In the genomic region with DNA sequence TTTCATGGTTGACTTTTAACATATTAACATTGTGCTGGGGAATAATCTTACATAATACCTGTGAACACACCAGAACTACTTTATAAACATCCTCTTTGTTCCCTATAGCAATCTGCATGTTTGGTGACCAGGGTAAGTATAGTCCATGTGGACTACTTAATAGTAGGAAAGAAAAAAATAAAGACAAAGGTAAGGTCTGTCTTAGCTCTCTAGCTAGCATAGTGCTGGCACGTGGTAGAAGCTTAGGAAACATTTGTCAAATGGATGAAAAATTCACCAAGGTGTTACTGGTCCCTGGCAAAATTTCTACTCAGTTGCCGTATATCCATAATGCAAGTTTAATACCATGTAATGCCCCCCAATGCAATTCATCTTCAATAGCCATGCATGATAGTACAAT, we compare ENCODE assay signal across 15 cellular contexts.
DNase-seq lines count a peak whose midpoint lies in the region; ATAC-seq and TF ChIP-seq lines count a peak whose summit lies in the region.
"Had no signal": no experiment of that assay in that cellular context is flagged by ENCODE, and none has a peak within 500 bp of the region (broad histone marks: within the 10 kb centered on the region; RNA-seq: fewer than 3 reads in every experiment).

No MANE protein-coding gene starts in this region.

- DNase-seq in SK-N-SH (no peak), PC-9 (no peak), spleen (no peak), activated gamma-delta T cell (lab: John Stamatoyannopoulos, UW) (no peak), body of pancreas (no peak)
- no peak for DNase-seq in activated effector memory CD4-positive, alpha-beta T cell treated with Interleukin-2 at 50 U/mL for 16 hours
- DNase-seq: CD4-positive, CD25-positive, alpha-beta regulatory T cell; DMS79 treated with DMSO at 0.1 percent for 48 hours; NCI-H1092 treated with DMSO at 0.1 percent for 48 hours; NCI-H1694; NCI-H446 treated with DMSO at 0.1 percent for 48 hours; NCI-H748 treated with DMSO at 0.1 percent for 48 hours; SHP77 treated with DMSO at 0.1 percent for 48 hours had no signal

- H3K4me3 ChIP-seq in SK-N-SH (ENCODE audit: low read depth in 2 of 2, low read length in 1 of 2) (no peak overlapping the region), PC-9 (no peak overlapping the region), spleen (peak overlapping the region in 1 of 8 donors; percentile 8), body of pancreas (no peak overlapping the region)

- no TSS peak for BruUV-seq in PC-9 (replicated peaks; lab: Mats Ljungman, UMichigan)

- no peak for TF ChIP-seq CTCF in SK-N-SH (IDR thresholded peaks at IDR 0.05)
- no peak for TF ChIP-seq CTCF in PC-9 (conservative IDR thresholded peaks at IDR 0.05)
- no peak for TF ChIP-seq CTCF in spleen (IDR thresholded peaks at IDR 0.05 in 8 of 11, conservative IDR thresholded peaks at IDR 0.05 in 3 of 11)
- no peak for TF ChIP-seq CTCF in body of pancreas (IDR thresholded peaks at IDR 0.05)

- TF ChIP-seq EP300 in SK-N-SH (IDR thresholded peaks at IDR 0.05; ENCODE audit: borderline replicate concordance in 1 of 2, low read depth in 1 of 2, low read length in 1 of 2): no peak

- peak overlapping the region in 1 of 2 experiments; percentile 75; a peak in 1 of 4 replicates for H3K27ac ChIP-seq in SK-N-SH (ENCODE audit: low read depth in 2 of 2, low read length in 1 of 2)
- peak overlapping the region; percentile 92 for H3K27ac ChIP-seq in PC-9
- H3K27ac ChIP-seq in spleen: peak overlapping the region in 6 of 8 donors; percentile 43 to 81 (median 64)
- H3K27ac ChIP-seq in body of pancreas: no peak overlapping the region

- TF ChIP-seq RAD21 in SK-N-SH (IDR thresholded peaks at IDR 0.05; ENCODE audit: low read length): no peak

- H3K79me2 ChIP-seq in SK-N-SH (ENCODE audit: insufficient read depth): no peaks in the 10 kb centered on the region
- H3K79me2 ChIP-seq in PC-9 (ENCODE audit: low read depth): no peaks in the 10 kb centered on the region

- H3K9me3 ChIP-seq in SK-N-SH: no peaks in the 10 kb centered on the region
- no peaks in the 10 kb centered on the region for H3K9me3 ChIP-seq in PC-9 (ENCODE audit: insufficient read depth, low read depth)
- H3K9me3 ChIP-seq in spleen: no peaks in the 10 kb centered on the region
- H3K9me3 ChIP-seq in body of pancreas: no peaks in the 10 kb centered on the region

- H3K36me3 ChIP-seq in SK-N-SH (replicated peaks in 1 of 2; ENCODE audit: control insufficient read depth in 1 of 2, insufficient read depth in 2 of 2, low read length in 1 of 2): no peaks in the 10 kb centered on the region
- no peaks in the 10 kb centered on the region for H3K36me3 ChIP-seq in PC-9 (ENCODE audit: low read depth)
- no peaks in the 10 kb centered on the region for H3K36me3 ChIP-seq in spleen
- H3K36me3 ChIP-seq in body of pancreas (replicated peaks in 1 of 2; ENCODE audit: insufficient read depth in 1 of 2, low read depth in 2 of 2): no peaks in the 10 kb centered on the region

- H2AFZ ChIP-seq in SK-N-SH (ENCODE audit: low read depth): 0 out of 2 replicates have a peak overlapping the region, but pooled peaks have one; percentile 71
- no peak overlapping the region for H2AFZ ChIP-seq in PC-9

- H4K20me1 ChIP-seq in SK-N-SH (ENCODE audit: insufficient read depth) (no peaks in the 10 kb centered on the region), PC-9 (ENCODE audit: insufficient read depth) (no peaks in the 10 kb centered on the region)

- WGBS in SK-N-SH (ENCODE audit: low lambda C conversion rate): 93% methylated on average over 2 of the region's 2 CpGs
- whole genome bisulfite sequencing in spleen, 5 donors: 41 to 73% (median 55%) methylated on average over 2 of the region's 2 CpGs
- 61 to 62% methylated on average over 2 of the region's 2 CpGs for WGBS in body of pancreas, 2 donors

- TF ChIP-seq POLR2A in spleen (IDR thresholded peaks at IDR 0.05) (no peak), body of pancreas (IDR thresholded peaks at IDR 0.05) (no peak)

- H3K9me2 ChIP-seq in SK-N-SH: no peaks in the 10 kb centered on the region
- H3K9me2 ChIP-seq in PC-9 (ENCODE audit: insufficient read depth): no peaks in the 10 kb centered on the region

- intact Hi-C loops in PC-9 (cut with micrococcal nuclease; ENCODE audit: unreplicated experiment): loop anchor here (2.0 kb wide), 1 partner anchor 14 kb away; no protein-coding TSS in a partner anchor
- intact Hi-C loops in spleen (cut with DNase I; ENCODE audit: low total_unique reads): no loop called here
- intact Hi-C loops in body of pancreas (cut with DNase I): no loop called here

- H3K4me2 ChIP-seq in SK-N-SH (0 out of 2 replicates have a peak overlapping the region, but pooled peaks have one; percentile 51), PC-9 (peak overlapping the region; percentile 65)

- H3K9ac ChIP-seq in SK-N-SH: no peak overlapping the region

- CTCF ChIA-PET in SK-N-SH (lab: Yijun Ruan, JAX): no interaction called here
- CTCF ChIA-PET in PC-9 (lab: Charles Lee): no interaction called here

- no peaks in the 10 kb centered on the region for H3K4me1 ChIP-seq in SK-N-SH (ENCODE audit: control insufficient read depth in 1 of 2, insufficient read depth in 2 of 2, low read depth in 1 of 2, low read length in 1 of 2)
- H3K4me1 ChIP-seq in PC-9 (replicated peaks; ENCODE audit: insufficient read depth): peaks cover 32% of the 10 kb centered on the region
- H3K4me1 ChIP-seq in spleen: peaks cover 0 to 41% (median 7%) of the 10 kb centered on the region in 6 donors
- no peaks in the 10 kb centered on the region for H3K4me1 ChIP-seq in body of pancreas

- POLR2A ChIA-PET in SK-N-SH (lab: Yijun Ruan, JAX) (no interaction called here), PC-9 (lab: Charles Lee; ENCODE audit: unreplicated experiment) (interaction anchor here (0.6 to 0.8 kb wide), 3 partner anchors 38 to 144 kb away, joined by 3 to 5 read pairs (median 4); no protein-coding TSS in a partner anchor)

- H3K27me3 ChIP-seq in SK-N-SH (ENCODE audit: insufficient read depth) (no peaks in the 10 kb centered on the region), PC-9 (ENCODE audit: insufficient read depth, low read depth) (no peaks in the 10 kb centered on the region), spleen (replicated peaks in 1 of 7) (no peaks in the 10 kb centered on the region), body of pancreas (no peaks in the 10 kb centered on the region)

- H3F3A ChIP-seq in SK-N-SH (replicated peaks; ENCODE audit: insufficient read depth) (peaks cover 19% of the 10 kb centered on the region), PC-9 (ENCODE audit: insufficient read depth, low read depth) (peaks cover 29% of the 10 kb centered on the region; the same call in 1 of the 2 replicates)

- no peak; the same call in 2 of the 3 replicates for ATAC-seq in SK-N-SH treated with all-trans-retinoic acid at 6 μM for 48 hours
- peak; percentile 53 for ATAC-seq in esophagus mucosa
- ATAC-seq in body of pancreas: no peak

TF ChIP-seq in SK-N-SH, 30 proteins besides CTCF, POLR2A, EP300 and RAD21 (continues in another document):
- TF ChIP-seq, protein P1, sequence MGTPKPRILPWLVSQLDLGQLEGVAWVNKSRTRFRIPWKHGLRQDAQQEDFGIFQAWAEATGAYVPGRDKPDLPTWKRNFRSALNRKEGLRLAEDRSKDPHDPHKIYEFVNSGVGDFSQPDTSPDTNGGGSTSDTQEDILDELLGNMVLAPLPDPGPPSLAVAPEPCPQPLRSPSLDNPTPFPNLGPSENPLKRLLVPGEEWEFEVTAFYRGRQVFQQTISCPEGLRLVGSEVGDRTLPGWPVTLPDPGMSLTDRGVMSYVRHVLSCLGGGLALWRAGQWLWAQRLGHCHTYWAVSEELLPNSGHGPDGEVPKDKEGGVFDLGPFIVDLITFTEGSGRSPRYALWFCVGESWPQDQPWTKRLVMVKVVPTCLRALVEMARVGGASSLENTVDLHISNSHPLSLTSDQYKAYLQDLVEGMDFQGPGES (IDR thresholded peaks at IDR 0.05; ENCODE audit: low read depth, low read length): no peak
- TF ChIP-seq MXI1 (IDR thresholded peaks at IDR 0.05; ENCODE audit: low read depth, low read length): no peak
- no peak for TF ChIP-seq MEF2A (IDR thresholded peaks at IDR 0.05; ENCODE audit: borderline replicate concordance, low read depth)

TF ChIP-seq in SK-N-SH treated with all-trans-retinoic acid at 6 μM for 48 hours, 23 proteins besides CTCF, POLR2A, EP300 and RAD21:
- TF ChIP-seq ARNTL (CRISPR knock-in tag; IDR thresholded peaks at IDR 0.05; ENCODE audit: borderline replicate concordance, low read depth): no peak
- TF ChIP-seq ISL1 (CRISPR knock-in tag; IDR thresholded peaks at IDR 0.05): no peak
- no peak for TF ChIP-seq ZC3H10 (CRISPR knock-in tag; IDR thresholded peaks at IDR 0.05)
- TF ChIP-seq TOX (CRISPR knock-in tag; IDR thresholded peaks at IDR 0.05; ENCODE audit: borderline replicate concordance): no peak
- no peak for TF ChIP-seq ESRRG (CRISPR knock-in tag; IDR thresholded peaks at IDR 0.05)
- TF ChIP-seq PATZ1 (CRISPR knock-in tag; IDR thresholded peaks at IDR 0.05; ENCODE audit: borderline replicate concordance): no peak
- TF ChIP-seq BACH2 (CRISPR knock-in tag; IDR thresholded peaks at IDR 0.05; ENCODE audit: borderline replicate concordance): no peak
- TF ChIP-seq CSDC2 (CRISPR knock-in tag; IDR thresholded peaks at IDR 0.05): no peak
- TF ChIP-seq ZNF8 (CRISPR knock-in tag; IDR thresholded peaks at IDR 0.05): no peak
- TF ChIP-seq PPARA (CRISPR knock-in tag; IDR thresholded peaks at IDR 0.05; ENCODE audit: borderline replicate concordance): no peak
- TF ChIP-seq TCF4 (CRISPR knock-in tag; IDR thresholded peaks at IDR 0.05; ENCODE audit: borderline replicate concordance): no peak

Comparison
In these comparisons a context has a peak if more than half of its experiments do, and no peak if none do; other contexts are left out.
1. H3K27ac ChIP-seq: peak in PC-9 (single experiment) and spleen (6 of 8); none in body of pancreas (0 of 4).